Comparison of ENCODE assay signal across 1 cellular context in the genomic region with DNA sequence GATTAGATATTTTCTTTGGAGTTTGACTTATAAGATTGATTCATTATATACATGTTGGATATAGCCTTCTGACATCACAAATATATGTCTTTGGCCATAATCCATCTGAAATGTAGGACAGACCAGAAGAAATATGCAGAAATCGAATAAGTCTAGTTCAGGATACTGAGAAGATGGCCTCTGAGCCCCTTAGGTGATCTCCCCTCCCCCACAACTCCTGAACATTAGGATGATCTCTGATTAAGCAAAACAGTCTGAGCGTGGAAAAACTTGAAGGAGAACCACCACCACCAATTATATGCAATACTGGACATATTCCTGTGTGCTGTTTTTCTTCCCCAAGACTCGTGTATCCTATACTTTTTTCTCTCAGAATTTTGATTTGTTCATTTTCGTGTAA.
TF ChIP-seq lines count a peak whose summit lies in the region.

No MANE protein-coding gene starts in this region.

TF ChIP-seq in GM12878, 131 proteins besides CTCF, POLR2A, EP300 and RAD21:
- TF ChIP-seq YY1 (IDR thresholded peaks at IDR 0.05; ENCODE audit: low read depth, low read length), result 0 out of 2 replicates have a peak, but pooled peaks have one; percentile 30
- TF ChIP-seq, protein P1, sequence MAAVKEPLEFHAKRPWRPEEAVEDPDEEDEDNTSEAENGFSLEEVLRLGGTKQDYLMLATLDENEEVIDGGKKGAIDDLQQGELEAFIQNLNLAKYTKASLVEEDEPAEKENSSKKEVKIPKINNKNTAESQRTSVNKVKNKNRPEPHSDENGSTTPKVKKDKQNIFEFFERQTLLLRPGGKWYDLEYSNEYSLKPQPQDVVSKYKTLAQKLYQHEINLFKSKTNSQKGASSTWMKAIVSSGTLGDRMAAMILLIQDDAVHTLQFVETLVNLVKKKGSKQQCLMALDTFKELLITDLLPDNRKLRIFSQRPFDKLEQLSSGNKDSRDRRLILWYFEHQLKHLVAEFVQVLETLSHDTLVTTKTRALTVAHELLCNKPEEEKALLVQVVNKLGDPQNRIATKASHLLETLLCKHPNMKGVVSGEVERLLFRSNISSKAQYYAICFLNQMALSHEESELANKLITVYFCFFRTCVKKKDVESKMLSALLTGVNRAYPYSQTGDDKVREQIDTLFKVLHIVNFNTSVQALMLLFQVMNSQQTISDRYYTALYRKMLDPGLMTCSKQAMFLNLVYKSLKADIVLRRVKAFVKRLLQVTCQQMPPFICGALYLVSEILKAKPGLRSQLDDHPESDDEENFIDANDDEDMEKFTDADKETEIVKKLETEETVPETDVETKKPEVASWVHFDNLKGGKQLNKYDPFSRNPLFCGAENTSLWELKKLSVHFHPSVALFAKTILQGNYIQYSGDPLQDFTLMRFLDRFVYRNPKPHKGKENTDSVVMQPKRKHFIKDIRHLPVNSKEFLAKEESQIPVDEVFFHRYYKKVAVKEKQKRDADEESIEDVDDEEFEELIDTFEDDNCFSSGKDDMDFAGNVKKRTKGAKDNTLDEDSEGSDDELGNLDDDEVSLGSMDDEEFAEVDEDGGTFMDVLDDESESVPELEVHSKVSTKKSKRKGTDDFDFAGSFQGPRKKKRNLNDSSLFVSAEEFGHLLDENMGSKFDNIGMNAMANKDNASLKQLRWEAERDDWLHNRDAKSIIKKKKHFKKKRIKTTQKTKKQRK (IDR thresholded peaks at IDR 0.05; ENCODE audit: low read depth, low read length), result no peak
